Comparison of ENCODE assay signal across 21 cellular contexts in genomic region chr18:25736516-25736915, GRCh38.
DNase-seq lines count a peak whose midpoint lies in the region; ATAC-seq and TF ChIP-seq lines count a peak whose summit lies in the region.
"Had no signal": no experiment of that assay in that cellular context is flagged by ENCODE, and none has a peak within 500 bp of the region (broad histone marks: within the 10 kb centered on the region; RNA-seq: fewer than 3 reads in every experiment).

No MANE protein-coding gene starts in this region.

- H3K27ac ChIP-seq in mammary epithelial cell (ENCODE audit: insufficient read depth, low read depth, low read length): peak overlapping the region; percentile 94
- H3K27ac ChIP-seq: 22Rv1, BLaER1, RWPE1 had no signal

- BruUV-seq in mammary epithelial cell (replicated peaks; lab: Mats Ljungman, UMichigan) (no TSS peak), MCF 10A (replicated peaks; lab: Mats Ljungman, UMichigan) (no TSS peak), Calu3 (replicated peaks; lab: Mats Ljungman, UMichigan) (no TSS peak)

- H3K27me3 Mint-ChIP-seq in MCF 10A (ENCODE audit: insufficient read depth, unreplicated experiment) (no peaks in the 10 kb centered on the region), Calu3 (ENCODE audit: unreplicated experiment) (peaks cover 44% of the 10 kb centered on the region), CD14-positive monocyte (ENCODE audit: low read depth in 3 of 3) (peaks cover 0 to 2% (median 1%) of the 10 kb centered on the region in 3 donors)
- H3K27me3 Mint-ChIP-seq: IgD-negative memory B cell had no signal

- POLR2A ChIA-PET in MCF 10A (lab: Yijun Ruan, JAX): no interaction called here

- H3K4me3 ChIP-seq in mammary epithelial cell (replicated peaks in 1 of 3; ENCODE audit: insufficient read depth in 1 of 3, low read depth in 2 of 3, low read length in 3 of 3): no peak overlapping the region
- H3K4me3 ChIP-seq: BLaER1 had no signal

- no peak overlapping the region for H3K4me3 Mint-ChIP-seq in MCF 10A (ENCODE audit: unreplicated experiment)
- no peak overlapping the region for H3K4me3 Mint-ChIP-seq in Calu3 (ENCODE audit: low read depth, unreplicated experiment)
- H3K4me3 Mint-ChIP-seq in CD14-positive monocyte: no peak overlapping the region
- H3K4me3 Mint-ChIP-seq: CD8-positive, alpha-beta memory T cell; HFFc6; IgD-negative memory B cell had no signal

- TF ChIP-seq CTCF in mammary epithelial cell (conservative IDR thresholded peaks at IDR 0.05 in 1 of 2, IDR thresholded peaks at IDR 0.05 in 1 of 2; ENCODE audit: extremely low read depth in 1 of 2, insufficient read depth in 1 of 2, low read depth in 1 of 2, low read length in 2 of 2) (no peak), MCF 10A (IDR thresholded peaks at IDR 0.05; ENCODE audit: unreplicated experiment) (no peak), Calu3 (IDR thresholded peaks at IDR 0.05; ENCODE audit: unreplicated experiment) (no peak), CD14-positive monocyte (IDR thresholded peaks at IDR 0.05) (no peak)

- H3K36me3 Mint-ChIP-seq in MCF 10A (ENCODE audit: insufficient read depth, unreplicated experiment): no peaks in the 10 kb centered on the region
- H3K36me3 Mint-ChIP-seq in Calu3 (ENCODE audit: insufficient read depth, unreplicated experiment): no peaks in the 10 kb centered on the region
- no peaks in the 10 kb centered on the region for H3K36me3 Mint-ChIP-seq in CD14-positive monocyte
- H3K36me3 Mint-ChIP-seq: CD8-positive, alpha-beta memory T cell; IgD-negative memory B cell had no signal

- no peak overlapping the region for H3K27ac Mint-ChIP-seq in MCF 10A (ENCODE audit: low read depth, unreplicated experiment)
- no peak overlapping the region for H3K27ac Mint-ChIP-seq in Calu3 (ENCODE audit: unreplicated experiment)
- H3K27ac Mint-ChIP-seq in CD14-positive monocyte: no peak overlapping the region
- H3K27ac Mint-ChIP-seq: CD8-positive, alpha-beta memory T cell; HFFc6; IgD-negative memory B cell had no signal

- peak overlapping the region; percentile 6 for H3K4me2 ChIP-seq in mammary epithelial cell (ENCODE audit: insufficient read depth, low read depth, low read length)
- H3K4me2 ChIP-seq: BLaER1 had no signal

- 6% methylated on average over 4 of the region's 5 CpGs for WGBS in mammary epithelial cell (ENCODE audit: low coverage, missing lambda C conversion rate)

- no peak for ATAC-seq in left cardiac atrium

- peaks cover 12% of the 10 kb centered on the region for H3K9me3 Mint-ChIP-seq in MCF 10A (ENCODE audit: unreplicated experiment)
- peaks cover 4% of the 10 kb centered on the region for H3K9me3 Mint-ChIP-seq in Calu3 (ENCODE audit: low read depth, unreplicated experiment)
- H3K9me3 Mint-ChIP-seq in CD14-positive monocyte: peaks cover 0 to 17% (median 8%) of the 10 kb centered on the region in 7 donors
- H3K9me3 Mint-ChIP-seq: HFFc6 had no signal

- peak; percentile 76 for DNase-seq in mammary epithelial cell
- DNase-seq in MCF 10A (ENCODE audit: unreplicated experiment): no peak
- DNase-seq in astrocyte of the hippocampus (ENCODE audit: low read depth, low spot score): peak; percentile 76
- DNase-seq in midbrain (lab: John Stamatoyannopoulos, UW): peak; percentile 3
- DNase-seq in Calu3: no peak
- no peak for DNase-seq in COR-L47 (lab: John Stamatoyannopoulos, UW)
- DNase-seq in left cardiac atrium: no peak
- DNase-seq in CD14-positive monocyte (ENCODE audit: low spot score): no peak
- DNase-seq: CD8-positive, alpha-beta memory T cell; DMS 273 treated with DMSO at 0.1 percent for 48 hours; HFFc6; Kasumi-1; MV-4-11; NCI-H1417; NCI-H1930; NCI-H2171; NCI-H774 had no signal

- in situ Hi-C loops in mammary epithelial cell (cut with MboI; ENCODE audit: low sequenced_read_pairs in 2 of 2): no loop called here

- H3K79me2 ChIP-seq in mammary epithelial cell (ENCODE audit: insufficient read depth, low read length): no peaks in the 10 kb centered on the region

- no peaks in the 10 kb centered on the region for H4K20me1 ChIP-seq in mammary epithelial cell (ENCODE audit: insufficient read depth, low read length)
- H4K20me1 ChIP-seq: BLaER1 had no signal

- H3K9me3 ChIP-seq in mammary epithelial cell (replicated peaks; ENCODE audit: insufficient read depth, low read length): no peaks in the 10 kb centered on the region
- H3K9me3 ChIP-seq: BLaER1 had no signal

- peaks cover 33% of the 10 kb centered on the region for H3K4me1 ChIP-seq in mammary epithelial cell (ENCODE audit: insufficient read depth, low read length)

- no peak overlapping the region for H3K9ac ChIP-seq in mammary epithelial cell (ENCODE audit: insufficient read depth, low read length)
- H3K9ac ChIP-seq: BLaER1 had no signal

- dilution Hi-C loops in mammary epithelial cell (cut with HindIII; ENCODE audit: low sequenced_read_pairs): no loop called here

- H3K4me1 Mint-ChIP-seq in MCF 10A (ENCODE audit: insufficient read depth, unreplicated experiment) (no peaks in the 10 kb centered on the region), Calu3 (ENCODE audit: low read depth, unreplicated experiment) (no peaks in the 10 kb centered on the region), CD14-positive monocyte (no peaks in the 10 kb centered on the region)
- H3K4me1 Mint-ChIP-seq: CD8-positive, alpha-beta memory T cell; IgD-negative memory B cell had no signal

- H3K36me3 ChIP-seq in mammary epithelial cell (ENCODE audit: insufficient read depth, low read length): no peaks in the 10 kb centered on the region
- H3K36me3 ChIP-seq: BLaER1 had no signal

- CTCF ChIA-PET in mammary epithelial cell (lab: Charles Lee; ENCODE audit: low non-redundant PET) (no interaction called here), MCF 10A (lab: Yijun Ruan, JAX) (no interaction called here), Calu3 (lab: Charles Lee) (no interaction called here)

- intact Hi-C loops in mammary epithelial cell (cut with micrococcal nuclease) (loop anchor here (5.0 to 10.0 kb wide), 2 partner anchors 51 to 82 kb away; no protein-coding TSS in a partner anchor), MCF 10A (cut with micrococcal nuclease) (no loop called here), Calu3 (cut with micrococcal nuclease; ENCODE audit: unreplicated experiment) (no loop called here), left cardiac atrium (cut with DNase I) (no loop called here), CD14-positive monocyte (cut with micrococcal nuclease) (no loop called here)

- peak overlapping the region; percentile 51 for H2AFZ ChIP-seq in mammary epithelial cell (ENCODE audit: low read depth, low read length)

- no peaks in the 10 kb centered on the region for H3K27me3 ChIP-seq in mammary epithelial cell (ENCODE audit: insufficient read depth, low read length)
- H3K27me3 ChIP-seq: BLaER1 had no signal

Comparison
In these comparisons a context has a peak if more than half of its experiments do, and no peak if none do; other contexts are left out.
1. DNase-seq: peak in mammary epithelial cell (single experiment), astrocyte of the hippocampus (single experiment) and midbrain (single experiment); none in MCF 10A (single experiment), Calu3 (single experiment), COR-L47 (single experiment), left cardiac atrium (single experiment) and CD14-positive monocyte (single experiment).